In genomic region chr2:239693761-239694415, GRCh38 we compare ENCODE assay signal across 21 cellular contexts.
DNase-seq lines count a peak whose midpoint lies in the region; ATAC-seq and TF ChIP-seq lines count a peak whose summit lies in the region.
"Had no signal": no experiment of that assay in that cellular context is flagged by ENCODE, and none has a peak within 500 bp of the region (broad histone marks: within the 10 kb centered on the region; RNA-seq: fewer than 3 reads in every experiment).

No MANE protein-coding gene starts in this region.

- H3K4me3 ChIP-seq in BLaER1 (no peak overlapping the region), colonic mucosa (no peak overlapping the region)
- H3K4me3 ChIP-seq: GM12878, MG63 had no signal

- no peak for TF ChIP-seq CTCF in colonic mucosa (IDR thresholded peaks at IDR 0.05)

- H4K20me1 ChIP-seq in BLaER1, result no peaks in the 10 kb centered on the region

- H3K4me2 ChIP-seq in BLaER1, result peak overlapping the region; percentile 57

- no peaks in the 10 kb centered on the region for H3K27me3 ChIP-seq in BLaER1
- no peaks in the 10 kb centered on the region for H3K27me3 ChIP-seq in colonic mucosa
- H3K27me3 ChIP-seq: MG63 had no signal

- no peak for ATAC-seq in left lobe of liver
- ATAC-seq: GM12878, HCT116 had no signal

- peaks cover 31% of the 10 kb centered on the region for H3K4me1 ChIP-seq in BLaER1
- H3K4me1 ChIP-seq in colonic mucosa, result no peaks in the 10 kb centered on the region

- DNase-seq in colonic mucosa, result peak; percentile 4
- peak; percentile 37 for DNase-seq in left lobe of liver (ENCODE audit: low spot score)
- DNase-seq in stimulated activated CD8-positive, alpha-beta memory T cell treated with anti-CD3 and anti-CD28 coated beads, Interleukin-4, amount 100 ng/mL, for 48 hours, result peak; percentile 3
- no peak for DNase-seq in GOT3 (lab: John Stamatoyannopoulos, UW)
- DNase-seq in cerebellar nuclear complex (lab: John Stamatoyannopoulos, UW), result no peak
- no peak for DNase-seq in HuH-7.5 (ENCODE audit: low spot score)
- no peak for DNase-seq in SHP77 (lab: John Stamatoyannopoulos, UW)
- DNase-seq: DMS53, IMR-90, KG1, MG63, NCI-H1105 treated with DMSO at 0.1 percent for 48 hours, NCI-H146, NCI-H1930, NCI-H446, NCI-H526 treated with DMSO at 0.1 percent for 48 hours, SHP77 treated with DMSO at 0.1 percent for 48 hours had no signal

- peak overlapping the region; percentile 14; the same call in 1 of the 2 replicates for H3K27ac ChIP-seq in BLaER1
- no peak overlapping the region for H3K27ac ChIP-seq in colonic mucosa
- H3K27ac ChIP-seq: RWPE1 had no signal

- H3K9ac ChIP-seq in BLaER1 (no peak overlapping the region), colonic mucosa (ENCODE audit: low read depth in 2 of 2, low read length in 2 of 2) (no peak overlapping the region)

- H3K9me3 ChIP-seq in BLaER1 (no peaks in the 10 kb centered on the region), colonic mucosa (no peaks in the 10 kb centered on the region)
- H3K9me3 ChIP-seq: MG63 had no signal

- intact Hi-C loops in colonic mucosa (cut with DNase I), result no loop called here

- H3K36me3 ChIP-seq in BLaER1 (no peaks in the 10 kb centered on the region), colonic mucosa (no peaks in the 10 kb centered on the region)
- H3K36me3 ChIP-seq: MG63 had no signal

Comparison
In these comparisons a context has a peak if more than half of its experiments do, and no peak if none do; other contexts are left out.
1. DNase-seq: peak in colonic mucosa (single experiment), left lobe of liver (single experiment) and stimulated activated CD8-positive, alpha-beta memory T cell treated with anti-CD3 and anti-CD28 coated beads, Interleukin-4, amount 100 ng/mL, for 48 hours (single experiment); none in GOT3 (single experiment), cerebellar nuclear complex (0 of 2), HuH-7.5 (single experiment) and SHP77 (0 of 2).